Comparison of ENCODE assay signal across 15 cellular contexts in the genomic region with DNA sequence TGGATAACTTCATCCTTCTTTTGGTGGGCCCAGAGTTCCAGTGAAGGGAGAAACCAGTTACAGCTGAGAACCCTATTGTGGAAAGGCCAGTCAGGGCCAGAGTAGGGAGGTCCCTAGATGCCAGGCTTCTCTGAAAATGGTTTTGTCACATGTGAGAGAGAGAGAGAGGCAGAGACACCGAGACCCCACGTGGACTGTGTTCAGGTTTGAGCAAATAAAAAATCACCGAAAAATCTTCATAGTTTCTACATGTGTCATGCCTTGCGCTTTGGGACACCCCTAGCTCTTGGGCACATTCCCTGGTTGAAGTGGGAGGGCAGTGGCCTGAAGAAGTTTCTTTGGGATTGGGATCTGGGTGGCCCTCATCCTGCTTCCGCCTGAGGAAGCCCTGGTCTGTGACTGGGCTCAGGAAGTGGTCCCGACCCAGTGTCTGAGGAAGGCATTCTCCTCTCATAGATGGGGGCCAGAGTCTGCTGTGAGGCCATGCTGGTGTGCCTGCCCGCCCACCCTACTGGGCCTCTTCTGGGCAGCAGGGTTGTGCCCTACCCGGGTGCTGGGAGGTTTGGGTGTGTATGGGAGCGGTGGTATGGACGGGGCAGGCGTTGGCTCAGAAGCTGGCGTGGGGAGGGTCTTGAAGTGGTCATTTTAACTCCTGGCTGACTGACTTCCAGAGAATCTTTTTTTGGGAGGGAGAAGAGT. TPM values are rescaled to one million over a fixed set of nuclear protein-coding genes. Genes with fewer than 3 reads are reported as not detected.
A peak's percentile ranks its signal among the peaks of the same experiment; 100 is the strongest.
DNase-seq lines count a peak whose midpoint lies in the region; ATAC-seq, FAIRE-seq and TF ChIP-seq lines count a peak whose summit lies in the region.
"Had no signal": no experiment of that assay in that cellular context is flagged by ENCODE, and none has a peak within 500 bp of the region (broad histone marks: within the 10 kb centered on the region; RNA-seq: fewer than 3 reads in every experiment).

No MANE protein-coding gene starts in this region.

- no peak overlapping the region for H3K4me3 ChIP-seq in CD8-positive, alpha-beta T cell (ENCODE audit: low read depth, low read length)
- H3K4me3 ChIP-seq in GM23338: no peak overlapping the region
- H3K4me3 ChIP-seq: colonic mucosa, skin epidermis had no signal

- H3K9me3 ChIP-seq in CD8-positive, alpha-beta T cell (ENCODE audit: low read length): no peaks in the 10 kb centered on the region
- H3K9me3 ChIP-seq: colonic mucosa had no signal

- H3K27ac Mint-ChIP-seq in CD8-positive, alpha-beta T cell: peak overlapping the region; percentile 93
- no peak overlapping the region for H3K27ac Mint-ChIP-seq in GM23338
- peak overlapping the region; percentile 78 for H3K27ac Mint-ChIP-seq in activated T-helper 2 cell treated with anti-CD3 and anti-CD28 coated beads, Interferon-gamma antibody, Interleukin-2, Interleukin-4, amounts not matched to agents 10 μg/mL and 5 μg/mL and 100 μg/mL, durations not matched to agents 14 hours and 24 hours and 36 hours
- peak overlapping the region; percentile 29 for H3K27ac Mint-ChIP-seq in nephron progenitor cell

- ATAC-seq in CD8-positive, alpha-beta T cell: no peak
- ATAC-seq in GM23338 (no peak), HG02870 (IDR thresholded peaks at IDR 0.05; ENCODE audit: unreplicated experiment) (no peak), HG02763 (IDR thresholded peaks at IDR 0.05; ENCODE audit: unreplicated experiment) (no peak)
- ATAC-seq: activated CD4-positive, CD25-positive, alpha-beta regulatory T cell treated with anti-CD3 and anti-CD28 coated beads, Interleukin-2, amount 50 U/mL, for 24 hours had no signal

- peak overlapping the region; percentile 57 for H3K4me3 Mint-ChIP-seq in CD8-positive, alpha-beta T cell
- H3K4me3 Mint-ChIP-seq in GM23338 (no peak overlapping the region), nephron progenitor cell (no peak overlapping the region)
- H3K4me3 Mint-ChIP-seq in activated T-helper 2 cell treated with anti-CD3 and anti-CD28 coated beads, Interferon-gamma antibody, Interleukin-2, Interleukin-4, amounts not matched to agents 10 μg/mL and 5 μg/mL and 100 μg/mL, durations not matched to agents 14 hours and 24 hours and 36 hours (ENCODE audit: low read depth): no peak overlapping the region

- peak overlapping the region; percentile 58; the same call in 1 of the 2 replicates for H3K4me2 ChIP-seq in GM23338

- no peaks in the 10 kb centered on the region for H3K27me3 ChIP-seq in CD8-positive, alpha-beta T cell (ENCODE audit: insufficient read depth, low read length)
- H3K27me3 ChIP-seq in GM23338 (ENCODE audit: insufficient read depth): no peaks in the 10 kb centered on the region
- H3K27me3 ChIP-seq: colonic mucosa had no signal

- no peak for FAIRE-seq in GM19239 (lab: Jason Lieb, UNC)

- CTCF ChIA-PET in CD8-positive, alpha-beta T cell (lab: Charles Lee): no interaction called here

- no peaks in the 10 kb centered on the region for H3F3A ChIP-seq in GM23338 (replicated peaks; ENCODE audit: low read depth)

- no peaks in the 10 kb centered on the region for H3K36me3 ChIP-seq in CD8-positive, alpha-beta T cell (ENCODE audit: insufficient read depth, low read length)
- H3K36me3 ChIP-seq in GM23338 (ENCODE audit: insufficient read depth): no peaks in the 10 kb centered on the region
- H3K36me3 ChIP-seq: colonic mucosa had no signal

- peaks cover 95% of the 10 kb centered on the region for H3K4me1 ChIP-seq in CD8-positive, alpha-beta T cell (ENCODE audit: insufficient read depth, low read length)
- H3K4me1 ChIP-seq in GM23338 (ENCODE audit: insufficient read depth): peaks cover 56% of the 10 kb centered on the region
- H3K4me1 ChIP-seq: colonic mucosa had no signal

- H3K27me3 Mint-ChIP-seq in CD8-positive, alpha-beta T cell (ENCODE audit: low read depth): no peaks in the 10 kb centered on the region
- H3K27me3 Mint-ChIP-seq in GM23338 (ENCODE audit: insufficient read depth, low read depth, poor library complexity): peaks cover 4% of the 10 kb centered on the region
- H3K27me3 Mint-ChIP-seq in activated T-helper 2 cell treated with anti-CD3 and anti-CD28 coated beads, Interferon-gamma antibody, Interleukin-2, Interleukin-4, amounts not matched to agents 10 μg/mL and 5 μg/mL and 100 μg/mL, durations not matched to agents 14 hours and 24 hours and 36 hours (ENCODE audit: low read depth): no peaks in the 10 kb centered on the region
- no peaks in the 10 kb centered on the region for H3K27me3 Mint-ChIP-seq in nephron progenitor cell (ENCODE audit: low read depth, poor library complexity)

- no peak overlapping the region for H2AFZ ChIP-seq in GM23338

- H4K20me1 ChIP-seq in GM23338 (replicated peaks; ENCODE audit: insufficient read depth): peaks cover 38% of the 10 kb centered on the region

- DNase-seq in CD8-positive, alpha-beta T cell: no peak
- DNase-seq in GM23338 (ENCODE audit: low spot score) (no peak), nephron progenitor cell (no peak), GM19239 (ENCODE audit: insufficient read length, low spot score) (no peak)
- no peak for DNase-seq in activated T-helper 2 cell treated with anti-CD3 and anti-CD28 coated beads, Interferon-gamma antibody, Interleukin-2, Interleukin-4, amounts not matched to agents 10 μg/mL and 5 μg/mL and 100 μg/mL, durations not matched to agents 14 hours and 24 hours and 36 hours (ENCODE audit: low spot score)
- DNase-seq: colonic mucosa, KBM-7, NCI-H1105 treated with DMSO at 0.1 percent for 48 hours, NCI-H446, occipital lobe, OCI-M1 had no signal

- peaks cover 97% of the 10 kb centered on the region for H3K4me1 Mint-ChIP-seq in CD8-positive, alpha-beta T cell (ENCODE audit: low read depth)
- H3K4me1 Mint-ChIP-seq in GM23338 (peaks cover 70% of the 10 kb centered on the region), nephron progenitor cell (peaks cover 35% of the 10 kb centered on the region)
- peaks cover 77% of the 10 kb centered on the region for H3K4me1 Mint-ChIP-seq in activated T-helper 2 cell treated with anti-CD3 and anti-CD28 coated beads, Interferon-gamma antibody, Interleukin-2, Interleukin-4, amounts not matched to agents 10 μg/mL and 5 μg/mL and 100 μg/mL, durations not matched to agents 14 hours and 24 hours and 36 hours (ENCODE audit: low read depth)

- H3K9me2 ChIP-seq in GM23338 (ENCODE audit: insufficient read depth): peaks cover 4% of the 10 kb centered on the region; the same call in 1 of the 2 replicates

- H3K27ac ChIP-seq in CD8-positive, alpha-beta T cell (ENCODE audit: low read depth, low read length): no peak overlapping the region
- H3K27ac ChIP-seq in GM23338 (ENCODE audit: low read depth): peak overlapping the region; percentile 72; the same call in 1 of the 2 replicates
- H3K27ac ChIP-seq: colonic mucosa had no signal

- no peak for TF ChIP-seq CTCF in CD8-positive, alpha-beta T cell (IDR thresholded peaks at IDR 0.05)
- TF ChIP-seq CTCF in GM23338 (conservative IDR thresholded peaks at IDR 0.05; ENCODE audit: low read depth in 2 of 2): no peak
- TF ChIP-seq CTCF in nephron progenitor cell (IDR thresholded peaks at IDR 0.05): no peak

- peaks cover 97% of the 10 kb centered on the region for H3K79me2 ChIP-seq in GM23338 (replicated peaks; ENCODE audit: insufficient read depth)

- POLR2A ChIA-PET in CD8-positive, alpha-beta T cell (lab: Charles Lee): interaction anchor here (1.0 to 1.9 kb wide), 2 partner anchors 11 to 165 kb away, joined by 3 to 6 read pairs; no protein-coding TSS in a partner anchor

- intact Hi-C loops in CD8-positive, alpha-beta T cell (cut with DNase I, micrococcal nuclease): no loop called here
- intact Hi-C loops in activated T-helper 2 cell treated with anti-CD3 and anti-CD28 coated beads, Interferon-gamma antibody, Interleukin-2, Interleukin-4, amounts not matched to agents 10 μg/mL and 5 μg/mL and 100 μg/mL, durations not matched to agents 14 hours and 24 hours and 36 hours (cut with micrococcal nuclease): no loop called here

- H3K9me3 Mint-ChIP-seq in CD8-positive, alpha-beta T cell: no peaks in the 10 kb centered on the region
- H3K9me3 Mint-ChIP-seq in GM23338 (no peaks in the 10 kb centered on the region; the same call in 2 of the 3 replicates), nephron progenitor cell (no peaks in the 10 kb centered on the region)
- H3K9me3 Mint-ChIP-seq in activated T-helper 2 cell treated with anti-CD3 and anti-CD28 coated beads, Interferon-gamma antibody, Interleukin-2, Interleukin-4, amounts not matched to agents 10 μg/mL and 5 μg/mL and 100 μg/mL, durations not matched to agents 14 hours and 24 hours and 36 hours: no peaks in the 10 kb centered on the region

- peaks cover 49% of the 10 kb centered on the region for H3K36me3 Mint-ChIP-seq in CD8-positive, alpha-beta T cell
- no peaks in the 10 kb centered on the region; the same call in 2 of the 3 replicates for H3K36me3 Mint-ChIP-seq in GM23338 (ENCODE audit: low read depth)
- peaks cover 56% of the 10 kb centered on the region for H3K36me3 Mint-ChIP-seq in activated T-helper 2 cell treated with anti-CD3 and anti-CD28 coated beads, Interferon-gamma antibody, Interleukin-2, Interleukin-4, amounts not matched to agents 10 μg/mL and 5 μg/mL and 100 μg/mL, durations not matched to agents 14 hours and 24 hours and 36 hours (ENCODE audit: low read depth)
- peaks cover 36% of the 10 kb centered on the region for H3K36me3 Mint-ChIP-seq in nephron progenitor cell (ENCODE audit: low read depth)

TF ChIP-seq in GM23338, 12 proteins besides CTCF, POLR2A, EP300 and RAD21 (continues in another document):
- TF ChIP-seq EZH2phosphoT487 (IDR thresholded peaks at IDR 0.05; ENCODE audit: unreplicated experiment) (no peak), EZH2 (IDR thresholded peaks at IDR 0.05; ENCODE audit: low read depth, unreplicated experiment) (no peak)

RNA-seq across cellular contexts. Expression of gene NCK2, which starts 16.1 kb away (rescaled TPM):
- 10 to 100 TPM; 59.0 to 60.3 TPM for total RNA-seq in CD8-positive, alpha-beta T cell
- 59.9 and 62.4 TPM in 2 replicates for total RNA-seq in GM23338 (2014; rRNA removed; shearing (Covaris generic))
- polyA plus RNA-seq in GM23338 (2016; fragmentation: Nextera tagmentation; extraction: Ambion mirVana): 26.9 and 28.4 TPM in 2 replicates
- total RNA-seq in activated T-helper 2 cell treated with anti-CD3 and anti-CD28 coated beads, Interferon-gamma antibody, Interleukin-2, Interleukin-4, amounts not matched to agents 10 μg/mL and 5 μg/mL and 100 μg/mL, durations not matched to agents 14 hours and 24 hours and 36 hours: 72.4 and 73.9 TPM in 2 replicates
